21 cellular contexts compared by ENCODE assay signal in the genomic region with DNA sequence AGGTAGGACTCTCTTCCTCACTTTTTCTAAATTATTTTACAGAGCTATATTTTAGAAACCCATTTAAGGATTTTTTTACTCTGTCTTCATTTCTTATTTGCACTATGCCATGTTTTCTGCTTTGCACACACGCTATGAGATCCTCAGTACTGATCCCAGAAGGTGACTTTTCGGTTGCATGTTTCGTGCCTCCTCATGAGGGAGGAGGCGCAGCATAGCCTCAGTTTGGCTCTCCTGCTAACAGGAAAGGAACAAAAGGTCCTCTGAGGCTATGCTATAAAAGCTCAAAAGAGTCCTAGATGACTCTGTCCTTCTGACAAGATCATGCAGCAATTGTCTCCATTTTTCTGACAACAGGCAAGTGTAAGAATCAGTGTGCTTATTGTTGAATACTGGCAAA.
"Had no signal": no experiment of that assay in that cellular context is flagged by ENCODE, and none has a peak within 500 bp of the region (broad histone marks: within the 10 kb centered on the region; RNA-seq: fewer than 3 reads in every experiment).

No MANE protein-coding gene starts in this region.

- DNase-seq: dermis blood vessel endothelial cell; effector CD8-positive, alpha-beta T cell; effector memory CD8-positive, alpha-beta T cell; endodermal cell; erythroblast; esophagus squamous epithelium; foreskin fibroblast; foreskin melanocyte; gastrocnemius medialis; glutamatergic neuron; heart right ventricle; hippocampal formation; left cardiac atrium; left lung; left ventricle myocardium superior; lower lobe of right lung; mesenchymal stem cell; mucosa of descending colon had no signal

- ATAC-seq: effector memory CD8-positive, alpha-beta T cell; esophagus mucosa; gastrocnemius medialis; heart right ventricle; left cardiac atrium; left lung; left ventricle myocardium superior; lower lobe of right lung; mucosa of descending colon had no signal

- H3K4me3 ChIP-seq: coronary artery, esophagus squamous epithelium, gastrocnemius medialis, heart right ventricle, left lung, lower lobe of right lung, mucosa of descending colon had no signal

- H3K27ac ChIP-seq: coronary artery, epithelial cell of prostate, esophagus squamous epithelium, gastrocnemius medialis, heart right ventricle, left lung, lower lobe of right lung had no signal

- H3K27me3 ChIP-seq: esophagus squamous epithelium, gastrocnemius medialis, heart right ventricle, left lung had no signal
